1 cellular context compared by ENCODE assay signal in genomic region chr11:73982990-73983763, GRCh38.
TF ChIP-seq lines count a peak whose summit lies in the region.

No MANE protein-coding gene starts in this region.

TF ChIP-seq in HepG2, 621 proteins besides CTCF, POLR2A, EP300 and RAD21 (continued from another document and continues in another):
- peak; percentile 96 for TF ChIP-seq NKX3-1 (CRISPR knock-in tag; IDR thresholded peaks at IDR 0.05)
- no peak for TF ChIP-seq CBX5 (CRISPR knock-in tag; IDR thresholded peaks at IDR 0.05; ENCODE audit: borderline replicate concordance)
- TF ChIP-seq PHF5A (CRISPR knock-in tag; IDR thresholded peaks at IDR 0.05; ENCODE audit: low read depth, unreplicated experiment): no peak
- no peak for TF ChIP-seq JARID2 (CRISPR knock-in tag; IDR thresholded peaks at IDR 0.05; ENCODE audit: insufficient replicate concordance)
- TF ChIP-seq IRF1 (CRISPR knock-in tag; IDR thresholded peaks at IDR 0.05; ENCODE audit: low read depth): no peak
- TF ChIP-seq ZFX (CRISPR knock-in tag; IDR thresholded peaks at IDR 0.05; ENCODE audit: low read depth): peak; percentile 98
- TF ChIP-seq PATZ1 (CRISPR knock-in tag; IDR thresholded peaks at IDR 0.05): peak; percentile 61; the same call in 1 of the 2 replicates
- peak; percentile 59; the same call in 1 of the 2 replicates for TF ChIP-seq POLR2AphosphoS5 (IDR thresholded peaks at IDR 0.05; ENCODE audit: low read depth, low read length)
- TF ChIP-seq MZF1 (CRISPR knock-in tag; IDR thresholded peaks at IDR 0.05; ENCODE audit: borderline replicate concordance): no peak; the same call in 1 of the 2 replicates
- TF ChIP-seq MTA1 (CRISPR knock-in tag; IDR thresholded peaks at IDR 0.05; ENCODE audit: borderline replicate concordance): peak; percentile 73; the same call in 1 of the 2 replicates
- peak; percentile 89 for TF ChIP-seq ZNF367 (CRISPR knock-in tag; IDR thresholded peaks at IDR 0.05; ENCODE audit: borderline replicate concordance)
- TF ChIP-seq KDM2A (CRISPR knock-in tag; IDR thresholded peaks at IDR 0.05; ENCODE audit: borderline replicate concordance, low read depth): peak; percentile 74
- TF ChIP-seq ZNF503 (CRISPR knock-in tag; IDR thresholded peaks at IDR 0.05): peak; percentile 85
- TF ChIP-seq ADNP (CRISPR knock-in tag; IDR thresholded peaks at IDR 0.05): no peak
- peak; percentile 90; the same call in 1 of the 2 replicates for TF ChIP-seq MXD1 (CRISPR knock-in tag; IDR thresholded peaks at IDR 0.05)
- TF ChIP-seq TAF15 (IDR thresholded peaks at IDR 0.05; ENCODE audit: low read depth, low read length, poor library complexity, severe bottlenecking): no peak
- TF ChIP-seq ZSCAN12 (CRISPR knock-in tag; IDR thresholded peaks at IDR 0.05): 0 out of 2 replicates have a peak, but pooled peaks have one; percentile 62
- TF ChIP-seq ZNF484 (CRISPR knock-in tag; IDR thresholded peaks at IDR 0.05; ENCODE audit: borderline replicate concordance, low read depth): no peak
- no peak for TF ChIP-seq ZNF713 (CRISPR knock-in tag; IDR thresholded peaks at IDR 0.05)
- TF ChIP-seq ATF3 (CRISPR knock-in tag; IDR thresholded peaks at IDR 0.05): no peak
- TF ChIP-seq ZBTB49 (CRISPR knock-in tag; IDR thresholded peaks at IDR 0.05; ENCODE audit: borderline replicate concordance): no peak
- TF ChIP-seq ZNF761 (CRISPR knock-in tag; conservative IDR thresholded peaks at IDR 0.05): peak; percentile 92; the same call in 1 of the 2 replicates
- TF ChIP-seq MEIS1 (CRISPR knock-in tag; IDR thresholded peaks at IDR 0.05; ENCODE audit: borderline replicate concordance): peak; percentile 91
- peak; percentile 59; the same call in 1 of the 2 replicates for TF ChIP-seq EHMT2 (IDR thresholded peaks at IDR 0.05; ENCODE audit: borderline replicate concordance, low read depth, low read length)
- peak; percentile 92; the same call in 1 of the 2 replicates for TF ChIP-seq ZNF790 (CRISPR knock-in tag; IDR thresholded peaks at IDR 0.05; ENCODE audit: borderline replicate concordance)
- TF ChIP-seq ZBTB21 (CRISPR knock-in tag; IDR thresholded peaks at IDR 0.05): no peak
- no peak for TF ChIP-seq STAT6 (CRISPR knock-in tag; IDR thresholded peaks at IDR 0.05; ENCODE audit: borderline replicate concordance)
- peak; percentile 69 for TF ChIP-seq ZNF770 (CRISPR knock-in tag; IDR thresholded peaks at IDR 0.05)
- 0 out of 2 replicates have a peak, but pooled peaks have one; percentile 23 for TF ChIP-seq ATAD3A (CRISPR knock-in tag; IDR thresholded peaks at IDR 0.05)
- TF ChIP-seq HNRNPLL (IDR thresholded peaks at IDR 0.05; ENCODE audit: low read depth, low read length, poor library complexity, severe bottlenecking): peak; percentile 59
- peak; percentile 90 for TF ChIP-seq ZNF749 (CRISPR knock-in tag; IDR thresholded peaks at IDR 0.05; ENCODE audit: borderline replicate concordance)
- no peak for TF ChIP-seq CBX2 (IDR thresholded peaks at IDR 0.05; ENCODE audit: low read depth, low read length)
- TF ChIP-seq CBX2 (CRISPR knock-in tag; IDR thresholded peaks at IDR 0.05; ENCODE audit: low read depth): no peak
- peak; percentile 95 for TF ChIP-seq MTERF4 (CRISPR knock-in tag; IDR thresholded peaks at IDR 0.05)
- TF ChIP-seq ZNF263 (CRISPR knock-in tag; IDR thresholded peaks at IDR 0.05): peak; percentile 86
- no peak for TF ChIP-seq NFIC (IDR thresholded peaks at IDR 0.05; ENCODE audit: low read length)
- TF ChIP-seq NBN (conservative IDR thresholded peaks at IDR 0.05): no peak
- TF ChIP-seq RBFOX2 (IDR thresholded peaks at IDR 0.05; ENCODE audit: low read depth, low read length): peak; percentile 76
- no peak for TF ChIP-seq ZNF674 (CRISPR knock-in tag; IDR thresholded peaks at IDR 0.05; ENCODE audit: low read depth)
- peak; percentile 91 for TF ChIP-seq ZNF274 (CRISPR knock-in tag; IDR thresholded peaks at IDR 0.05)
- TF ChIP-seq TBX2 (CRISPR knock-in tag; IDR thresholded peaks at IDR 0.05; ENCODE audit: borderline replicate concordance): peak; percentile 93
- no peak for TF ChIP-seq MBD4 (IDR thresholded peaks at IDR 0.05; ENCODE audit: borderline replicate concordance, low read length)
- no peak for TF ChIP-seq MAFF (IDR thresholded peaks at IDR 0.05; ENCODE audit: low read depth, low read length)
- TF ChIP-seq ATM (IDR thresholded peaks at IDR 0.05; ENCODE audit: borderline replicate concordance): no peak
- TF ChIP-seq ELF1 (CRISPR knock-in tag; IDR thresholded peaks at IDR 0.05): peak; percentile 82
- peak; percentile 79; the same call in 1 of the 2 replicates for TF ChIP-seq IRF9 (CRISPR knock-in tag; IDR thresholded peaks at IDR 0.05; ENCODE audit: borderline replicate concordance)
- no peak for TF ChIP-seq NFE2L2 (IDR thresholded peaks at IDR 0.05; ENCODE audit: low read length)
- no peak; the same call in none of the 2 replicates for TF ChIP-seq ZNF580 (CRISPR knock-in tag; IDR thresholded peaks at IDR 0.05; ENCODE audit: borderline replicate concordance, low read depth)
- TF ChIP-seq SMAD9 (CRISPR knock-in tag; IDR thresholded peaks at IDR 0.05): no peak; the same call in 1 of the 2 replicates
- no peak for TF ChIP-seq SUZ12 (IDR thresholded peaks at IDR 0.05; ENCODE audit: low read depth, low read length)
- TF ChIP-seq KDM5A (IDR thresholded peaks at IDR 0.05; ENCODE audit: borderline replicate concordance, low read length): peak; percentile 29; the same call in 1 of the 2 replicates
- TF ChIP-seq NFYC (CRISPR knock-in tag; IDR thresholded peaks at IDR 0.05): peak; percentile 95
- TF ChIP-seq SYNCRIP (IDR thresholded peaks at IDR 0.05; ENCODE audit: insufficient read depth, low read depth, low read length): no peak
- TF ChIP-seq ZNF614 (CRISPR knock-in tag; IDR thresholded peaks at IDR 0.05; ENCODE audit: borderline replicate concordance): peak; percentile 49; the same call in 1 of the 2 replicates
- TF ChIP-seq DNMT1 (CRISPR knock-in tag; IDR thresholded peaks at IDR 0.05): no peak; the same call in 1 of the 2 replicates
- TF ChIP-seq LCORL (IDR thresholded peaks at IDR 0.05): no peak
- peak; percentile 88 for TF ChIP-seq LCORL (CRISPR knock-in tag; IDR thresholded peaks at IDR 0.05)
